In the genomic region with DNA sequence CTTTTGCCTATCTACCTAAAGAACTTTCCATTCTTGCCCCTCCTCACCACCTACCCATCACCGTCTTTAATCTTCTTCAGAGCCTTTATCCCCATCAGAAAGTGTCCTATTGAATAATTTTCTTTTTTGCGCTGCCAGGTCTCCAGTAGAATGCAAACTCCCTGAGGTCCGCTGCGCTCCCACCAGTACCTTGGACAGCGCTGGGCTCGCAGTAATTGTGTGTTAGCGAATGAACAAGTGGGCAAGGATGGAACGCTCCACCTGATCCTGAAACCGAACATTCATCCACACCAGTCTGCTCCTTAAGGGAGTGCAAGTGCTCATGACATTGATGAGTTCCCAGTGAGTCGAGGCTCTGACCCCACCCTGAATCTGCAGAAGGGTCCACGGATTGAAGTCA, we compare ENCODE assay signal across 18 cellular contexts.
DNase-seq lines count a peak whose midpoint lies in the region; ATAC-seq, FAIRE-seq and TF ChIP-seq lines count a peak whose summit lies in the region.
"Had no signal": no experiment of that assay in that cellular context is flagged by ENCODE, and none has a peak within 500 bp of the region (broad histone marks: within the 10 kb centered on the region; RNA-seq: fewer than 3 reads in every experiment).

No MANE protein-coding gene starts in this region.

- RAD21 ChIA-PET in HCT116 (lab: Charles Lee; ENCODE audit: low non-redundant PET in 1 of 2, low total read pairs in 2 of 2, uncharacterized antibody in 2 of 2, unreplicated experiment in 2 of 2): no interaction called here

- no peak for FAIRE-seq in A549 (lab: Jason Lieb, UNC)
- FAIRE-seq: D721Med had no signal

- 41% methylated on average over 11 of the region's 11 CpGs for WGBS in A549 (ENCODE audit: missing lambda C conversion rate)

- ATAC-seq in A549 (no peak), HCT116 (no peak), GM21423 (IDR thresholded peaks at IDR 0.05; ENCODE audit: unreplicated experiment) (no peak)

- no peak overlapping the region for H3K4me3 Mint-ChIP-seq in nephron progenitor cell
- H3K4me3 Mint-ChIP-seq: CD4-positive, CD25-positive, alpha-beta regulatory T cell; CD8-positive, alpha-beta memory T cell; HFFc6 had no signal

- H3K4me1 Mint-ChIP-seq in nephron progenitor cell: no peaks in the 10 kb centered on the region
- H3K4me1 Mint-ChIP-seq: CD4-positive, CD25-positive, alpha-beta regulatory T cell; CD8-positive, alpha-beta memory T cell had no signal

- H3K4me1 ChIP-seq in A549 (no peaks in the 10 kb centered on the region), HCT116 (ENCODE audit: control insufficient read depth in 1 of 2, insufficient read depth in 2 of 2, low read length in 2 of 2) (no peaks in the 10 kb centered on the region)
- H3K4me1 ChIP-seq: BE2C, HAP-1 had no signal

- CTCF ChIA-PET in A549 (lab: Yijun Ruan, JAX) (interaction anchor here (0.7 to 1.1 kb wide), 2 partner anchors 13 to 295 kb away, joined by 3 read pairs; no protein-coding TSS in a partner anchor), HCT116 (lab: Charles Lee) (no interaction called here)

- H2AFZ ChIP-seq in HCT116 (ENCODE audit: low read depth, low read length, poor library complexity, severe bottlenecking): no peak overlapping the region

- H3K27me3 ChIP-seq in HCT116 (ENCODE audit: insufficient read depth, low read length): no peaks in the 10 kb centered on the region
- H3K27me3 ChIP-seq: BE2C had no signal

- H3K9me3 ChIP-seq in A549 (no peaks in the 10 kb centered on the region), HCT116 (ENCODE audit: control insufficient read depth in 1 of 2, insufficient read depth in 1 of 2, low read depth in 1 of 2, low read length in 2 of 2) (peaks cover 0 to 32% of the 10 kb centered on the region in 2 experiments; a peak in 2 of 4 replicates)
- H3K9me3 ChIP-seq: BE2C, HAP-1 had no signal

- peaks cover 38% of the 10 kb centered on the region for H3K9me3 Mint-ChIP-seq in nephron progenitor cell

- H3K4me2 ChIP-seq in A549: no peak overlapping the region
- H3K4me2 ChIP-seq in HCT116 (ENCODE audit: low read length): no peak overlapping the region
- H3K4me2 ChIP-seq: KMS-11 had no signal

- no peaks in the 10 kb centered on the region for H4K20me1 ChIP-seq in HCT116 (ENCODE audit: insufficient read depth)

- intact Hi-C loops in HCT116 (cut with micrococcal nuclease): no loop called here

- H3K27me3 Mint-ChIP-seq in nephron progenitor cell (ENCODE audit: low read depth, poor library complexity): peaks cover 18% of the 10 kb centered on the region
- H3K27me3 Mint-ChIP-seq: CD4-positive, CD25-positive, alpha-beta regulatory T cell had no signal

- DNase-seq in A549 (ENCODE audit: low read depth in 1 of 2, low spot score in 1 of 2): no peak
- DNase-seq in HCT116 (ENCODE audit: low read depth, low spot score): no peak
- peak; percentile 10 for DNase-seq in nephron progenitor cell
- no peak for DNase-seq in DMS53 (lab: John Stamatoyannopoulos, UW)
- DNase-seq: ACHN; BE2C; C1 segment of cervical spinal cord; CD4-positive, CD25-positive, alpha-beta regulatory T cell; CD8-positive, alpha-beta memory T cell; COR-L47; DMS79; GDM1; HFFc6 had no signal

- no peak overlapping the region for H3K27ac Mint-ChIP-seq in nephron progenitor cell
- H3K27ac Mint-ChIP-seq: CD4-positive, CD25-positive, alpha-beta regulatory T cell; CD8-positive, alpha-beta memory T cell; HFFc6 had no signal

- no peak overlapping the region for H3K9ac ChIP-seq in HCT116 (ENCODE audit: low read length)
- H3K9ac ChIP-seq: KMS-11 had no signal

- no peaks in the 10 kb centered on the region for H3K36me3 ChIP-seq in HCT116 (ENCODE audit: control insufficient read depth in 1 of 2, insufficient read depth in 2 of 2, low read length in 2 of 2)
- H3K36me3 ChIP-seq: BE2C, HAP-1 had no signal

- TF ChIP-seq EP300 in A549 (IDR thresholded peaks at IDR 0.05): no peak

- H3K27ac ChIP-seq in A549 (no peak overlapping the region), HCT116 (ENCODE audit: low read depth, low read length) (no peak overlapping the region)
- H3K27ac ChIP-seq: KMS-11 had no signal

- no peak for TF ChIP-seq CTCF in A549 (IDR thresholded peaks at IDR 0.05)
- no peak for TF ChIP-seq CTCF in HCT116 (IDR thresholded peaks at IDR 0.05 in 2 of 3, conservative IDR thresholded peaks at IDR 0.05 in 1 of 3; ENCODE audit: borderline replicate concordance in 1 of 3, insufficient read depth in 1 of 3, low read depth in 2 of 3, low read length in 2 of 3)
- TF ChIP-seq CTCF in nephron progenitor cell (IDR thresholded peaks at IDR 0.05): no peak

- H3K4me3 ChIP-seq in A549 (no peak overlapping the region), HCT116 (replicated peaks in 1 of 2; ENCODE audit: low read depth in 1 of 2, low read length in 2 of 2) (no peak overlapping the region)
- H3K4me3 ChIP-seq: HAP-1 had no signal

- no peak for TF ChIP-seq RAD21 in A549 (conservative IDR thresholded peaks at IDR 0.05 in 1 of 2, IDR thresholded peaks at IDR 0.05 in 1 of 2)
- TF ChIP-seq RAD21 in HCT116 (IDR thresholded peaks at IDR 0.05; ENCODE audit: low read depth): no peak

- no peaks in the 10 kb centered on the region for H3K36me3 Mint-ChIP-seq in nephron progenitor cell (ENCODE audit: low read depth)
- H3K36me3 Mint-ChIP-seq: CD4-positive, CD25-positive, alpha-beta regulatory T cell; CD8-positive, alpha-beta memory T cell had no signal

- POLR2A ChIA-PET in A549 (lab: Yijun Ruan, JAX): no interaction called here
- POLR2A ChIA-PET in HCT116 (lab: Charles Lee): no interaction called here

- TF ChIP-seq POLR2A in A549 (IDR thresholded peaks at IDR 0.05; ENCODE audit: low read length) (no peak), HCT116 (IDR thresholded peaks at IDR 0.05; ENCODE audit: borderline replicate concordance, extremely low read depth, insufficient read depth, insufficient read length) (no peak)

- no peaks in the 10 kb centered on the region for H3K79me2 ChIP-seq in HCT116 (ENCODE audit: insufficient read depth, low read length)

- no peaks in the 10 kb centered on the region for H3K9me2 ChIP-seq in HCT116 (ENCODE audit: insufficient read depth)

- no TSS peak for BruUV-seq in HCT116 (replicated peaks; lab: Mats Ljungman, UMichigan)

TF ChIP-seq in A549, 52 proteins besides CTCF, POLR2A, EP300 and RAD21 (continues in another document):
- no peak for TF ChIP-seq TFCP2L1 (CRISPR knock-in tag; IDR thresholded peaks at IDR 0.05)
- TF ChIP-seq, protein P1, sequence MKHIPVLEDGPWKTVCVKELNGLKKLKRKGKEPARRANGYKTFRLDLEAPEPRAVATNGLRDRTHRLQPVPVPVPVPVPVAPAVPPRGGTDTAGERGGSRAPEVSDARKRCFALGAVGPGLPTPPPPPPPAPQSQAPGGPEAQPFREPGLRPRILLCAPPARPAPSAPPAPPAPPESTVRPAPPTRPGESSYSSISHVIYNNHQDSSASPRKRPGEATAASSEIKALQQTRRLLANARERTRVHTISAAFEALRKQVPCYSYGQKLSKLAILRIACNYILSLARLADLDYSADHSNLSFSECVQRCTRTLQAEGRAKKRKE (CRISPR knock-in tag; IDR thresholded peaks at IDR 0.05; ENCODE audit: low read depth): no peak
- no peak for TF ChIP-seq CBX2 (IDR thresholded peaks at IDR 0.05; ENCODE audit: borderline replicate concordance, low read depth)
- no peak for TF ChIP-seq TP53 (CRISPR knock-in tag; IDR thresholded peaks at IDR 0.05)

TF ChIP-seq in HCT116, 20 proteins besides CTCF, POLR2A, EP300 and RAD21 (continues in another document):
- no peak for TF ChIP-seq ZFX (IDR thresholded peaks at IDR 0.05)
- TF ChIP-seq TCF7L2 (IDR thresholded peaks at IDR 0.05; ENCODE audit: borderline replicate concordance, extremely low read depth, insufficient read depth, insufficient read length): no peak
- no peak for TF ChIP-seq FOSL1 (IDR thresholded peaks at IDR 0.05; ENCODE audit: low read depth)
- no peak for TF ChIP-seq CEBPB (IDR thresholded peaks at IDR 0.05; ENCODE audit: low read depth)
- no peak for TF ChIP-seq EGR1 (IDR thresholded peaks at IDR 0.05; ENCODE audit: low read depth)

TF ChIP-seq in PFSK-1, 5 proteins besides CTCF, POLR2A, EP300 and RAD21:
- TF ChIP-seq SIN3A (IDR thresholded peaks at IDR 0.05; ENCODE audit: borderline replicate concordance, insufficient read depth, low read length) (no peak), TAF1 (IDR thresholded peaks at IDR 0.05; ENCODE audit: borderline replicate concordance, insufficient read depth, low read length) (no peak)
- TF ChIP-seq, protein P2, sequence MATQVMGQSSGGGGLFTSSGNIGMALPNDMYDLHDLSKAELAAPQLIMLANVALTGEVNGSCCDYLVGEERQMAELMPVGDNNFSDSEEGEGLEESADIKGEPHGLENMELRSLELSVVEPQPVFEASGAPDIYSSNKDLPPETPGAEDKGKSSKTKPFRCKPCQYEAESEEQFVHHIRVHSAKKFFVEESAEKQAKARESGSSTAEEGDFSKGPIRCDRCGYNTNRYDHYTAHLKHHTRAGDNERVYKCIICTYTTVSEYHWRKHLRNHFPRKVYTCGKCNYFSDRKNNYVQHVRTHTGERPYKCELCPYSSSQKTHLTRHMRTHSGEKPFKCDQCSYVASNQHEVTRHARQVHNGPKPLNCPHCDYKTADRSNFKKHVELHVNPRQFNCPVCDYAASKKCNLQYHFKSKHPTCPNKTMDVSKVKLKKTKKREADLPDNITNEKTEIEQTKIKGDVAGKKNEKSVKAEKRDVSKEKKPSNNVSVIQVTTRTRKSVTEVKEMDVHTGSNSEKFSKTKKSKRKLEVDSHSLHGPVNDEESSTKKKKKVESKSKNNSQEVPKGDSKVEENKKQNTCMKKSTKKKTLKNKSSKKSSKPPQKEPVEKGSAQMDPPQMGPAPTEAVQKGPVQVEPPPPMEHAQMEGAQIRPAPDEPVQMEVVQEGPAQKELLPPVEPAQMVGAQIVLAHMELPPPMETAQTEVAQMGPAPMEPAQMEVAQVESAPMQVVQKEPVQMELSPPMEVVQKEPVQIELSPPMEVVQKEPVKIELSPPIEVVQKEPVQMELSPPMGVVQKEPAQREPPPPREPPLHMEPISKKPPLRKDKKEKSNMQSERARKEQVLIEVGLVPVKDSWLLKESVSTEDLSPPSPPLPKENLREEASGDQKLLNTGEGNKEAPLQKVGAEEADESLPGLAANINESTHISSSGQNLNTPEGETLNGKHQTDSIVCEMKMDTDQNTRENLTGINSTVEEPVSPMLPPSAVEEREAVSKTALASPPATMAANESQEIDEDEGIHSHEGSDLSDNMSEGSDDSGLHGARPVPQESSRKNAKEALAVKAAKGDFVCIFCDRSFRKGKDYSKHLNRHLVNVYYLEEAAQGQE (IDR thresholded peaks at IDR 0.05; ENCODE audit: insufficient read depth in 1 of 2, low read depth in 2 of 2, low read length in 2 of 2): peak; percentile 62 to 89
